13 cellular contexts compared by ENCODE assay signal in genomic region chr18:2395427-2396161, GRCh38.
A peak's percentile ranks its signal among the peaks of the same experiment; 100 is the strongest.
DNase-seq lines count a peak whose midpoint lies in the region; ATAC-seq and TF ChIP-seq lines count a peak whose summit lies in the region.
"Had no signal": no experiment of that assay in that cellular context is flagged by ENCODE, and none has a peak within 500 bp of the region (broad histone marks: within the 10 kb centered on the region; RNA-seq: fewer than 3 reads in every experiment).

No MANE protein-coding gene starts in this region.

- H3K9me3 Mint-ChIP-seq in GM23338 = no peaks in the 10 kb centered on the region
- H3K9me3 Mint-ChIP-seq: neural crest cell had no signal

- H3F3A ChIP-seq in GM23338 (replicated peaks; ENCODE audit: low read depth) = no peaks in the 10 kb centered on the region

- H3K14ac ChIP-seq in neuronal stem cell (ENCODE audit: low read length) = no peak overlapping the region

- no peaks in the 10 kb centered on the region for H3K79me1 ChIP-seq in neuronal stem cell (ENCODE audit: low read depth, low read length)

- no peak overlapping the region for H2BK12ac ChIP-seq in neuronal stem cell (ENCODE audit: low read length)

- H2BK5ac ChIP-seq in neuronal stem cell (ENCODE audit: low read length) = no peak overlapping the region

- peaks cover 3% of the 10 kb centered on the region; the same call in 1 of the 3 replicates for H3K4me1 Mint-ChIP-seq in GM23338
- H3K4me1 Mint-ChIP-seq: activated CD4-positive, alpha-beta T cell treated with anti-CD3 and anti-CD28 coated beads for 36 hours had no signal

- ATAC-seq in GM19025 (IDR thresholded peaks at IDR 0.05; ENCODE audit: low read depth, unreplicated experiment) (peak; percentile 76), GM23338 (peak; percentile 36; the same call in 1 of the 3 replicates), HG03354 (IDR thresholded peaks at IDR 0.05; ENCODE audit: poor library complexity, severe bottlenecking, unreplicated experiment) (peak; percentile 93), left lobe of liver (no peak), body of pancreas (no peak)
- ATAC-seq: activated CD4-positive, alpha-beta T cell treated with anti-CD3 and anti-CD28 coated beads for 36 hours; heart left ventricle had no signal

- no peaks in the 10 kb centered on the region for H3K36me3 Mint-ChIP-seq in GM23338 (ENCODE audit: low read depth)

- H4K20me1 ChIP-seq in GM23338 (replicated peaks; ENCODE audit: insufficient read depth) = no peaks in the 10 kb centered on the region

- H3K27me3 ChIP-seq in GM23338 (ENCODE audit: insufficient read depth) = no peaks in the 10 kb centered on the region
- H3K27me3 ChIP-seq in neuronal stem cell (ENCODE audit: control insufficient read depth in 3 of 3, insufficient read depth in 3 of 3, low read depth in 1 of 3, low read length in 3 of 3) = no peaks in the 10 kb centered on the region
- H3K27me3 ChIP-seq in body of pancreas = no peaks in the 10 kb centered on the region
- H3K27me3 ChIP-seq: heart left ventricle, transverse colon had no signal

- intact Hi-C loops in body of pancreas (cut with DNase I) = no loop called here

- H3K23ac ChIP-seq in neuronal stem cell (ENCODE audit: low read depth, low read length, poor library complexity) = no peak overlapping the region

- H3K4me3 Mint-ChIP-seq in GM23338 = no peak overlapping the region
- H3K4me3 Mint-ChIP-seq: activated CD4-positive, alpha-beta T cell treated with anti-CD3 and anti-CD28 coated beads for 36 hours; neural crest cell had no signal

- no peak overlapping the region for H3K27ac Mint-ChIP-seq in GM23338
- H3K27ac Mint-ChIP-seq: activated CD4-positive, alpha-beta T cell treated with anti-CD3 and anti-CD28 coated beads for 36 hours had no signal

- no peak overlapping the region for H2AK5ac ChIP-seq in neuronal stem cell (ENCODE audit: low read depth, low read length)

- H3K27ac ChIP-seq in GM23338 (ENCODE audit: low read depth) = no peak overlapping the region
- no peak overlapping the region for H3K27ac ChIP-seq in neuronal stem cell (replicated peaks; ENCODE audit: low read length)
- H3K27ac ChIP-seq in body of pancreas = no peak overlapping the region
- H3K27ac ChIP-seq: heart left ventricle, transverse colon had no signal

- no peak for TF ChIP-seq CTCF in GM23338 (conservative IDR thresholded peaks at IDR 0.05; ENCODE audit: low read depth in 2 of 2)
- no peak for TF ChIP-seq CTCF in body of pancreas (IDR thresholded peaks at IDR 0.05)

- H3K4me1 ChIP-seq in GM23338 (ENCODE audit: insufficient read depth) (no peaks in the 10 kb centered on the region), neuronal stem cell (ENCODE audit: control insufficient read depth in 2 of 2, insufficient read depth in 1 of 2, low read depth in 1 of 2, low read length in 2 of 2) (peaks cover 2 to 16% of the 10 kb centered on the region in 2 donors), body of pancreas (no peaks in the 10 kb centered on the region)
- H3K4me1 ChIP-seq: heart left ventricle, transverse colon had no signal

- no peak overlapping the region for H4K91ac ChIP-seq in neuronal stem cell (ENCODE audit: low read depth, low read length, poor library complexity)

- H3K79me2 ChIP-seq in GM23338 (replicated peaks; ENCODE audit: insufficient read depth) = no peaks in the 10 kb centered on the region

- DNase-seq in GM23338 (ENCODE audit: low spot score) = no peak
- DNase-seq in neuronal stem cell (ENCODE audit: low spot score) = no peak
- no peak for DNase-seq in left lobe of liver (ENCODE audit: low spot score)
- no peak for DNase-seq in body of pancreas
- DNase-seq in NCI-H1092 (lab: John Stamatoyannopoulos, UW) = no peak
- DNase-seq: activated CD4-positive, alpha-beta T cell treated with anti-CD3 and anti-CD28 coated beads for 36 hours; heart left ventricle; Karpas-422; NCI-H2081 treated with DMSO at 0.1 percent for 48 hours; transverse colon had no signal

- no CpG with 5 or more reads among the region's 3 CpGs for WGBS in neuronal stem cell (ENCODE audit: extremely low coverage in 2 of 2, insufficient read length in 2 of 2, insufficient replicate concordance in 1 of 2), 2 donors
- WGBS in body of pancreas, 2 donors = 41 to 45% methylated on average over 3 of the region's 3 CpGs

- H3K18ac ChIP-seq in neuronal stem cell (ENCODE audit: low read length) = no peak overlapping the region

- H3K27me3 Mint-ChIP-seq in GM23338 (ENCODE audit: insufficient read depth, low read depth, poor library complexity) = no peaks in the 10 kb centered on the region

- no peak overlapping the region for H3K4ac ChIP-seq in neuronal stem cell (ENCODE audit: low read length)

- no peaks in the 10 kb centered on the region for H3K9me2 ChIP-seq in GM23338 (ENCODE audit: insufficient read depth)

- H2BK120ac ChIP-seq in neuronal stem cell (ENCODE audit: low read depth, low read length) = no peak overlapping the region

- no peak overlapping the region for H3K9ac ChIP-seq in neuronal stem cell (ENCODE audit: low read depth, low read length, poor library complexity)

- no peaks in the 10 kb centered on the region for H3K9me3 ChIP-seq in neuronal stem cell (replicated peaks in 1 of 2; ENCODE audit: control insufficient read depth in 2 of 2, insufficient read depth in 1 of 2, low read depth in 1 of 2, low read length in 2 of 2)
- no peaks in the 10 kb centered on the region for H3K9me3 ChIP-seq in body of pancreas
- H3K9me3 ChIP-seq: heart left ventricle, transverse colon had no signal

- no peak overlapping the region for H3K4me3 ChIP-seq in GM23338
- H3K4me3 ChIP-seq in neuronal stem cell (ENCODE audit: low read length in 2 of 2) = no peak overlapping the region
- H3K4me3 ChIP-seq in body of pancreas = no peak overlapping the region
- H3K4me3 ChIP-seq: heart left ventricle, transverse colon had no signal

- no peak for TF ChIP-seq POLR2A in body of pancreas (IDR thresholded peaks at IDR 0.05)

- H4K8ac ChIP-seq in neuronal stem cell (ENCODE audit: low read depth, low read length) = no peak overlapping the region

- no peak overlapping the region for H2AFZ ChIP-seq in GM23338
- H2AFZ ChIP-seq in neuronal stem cell (ENCODE audit: low read length) = peak overlapping the region; percentile 6

- H3K36me3 ChIP-seq in GM23338 (ENCODE audit: insufficient read depth) (no peaks in the 10 kb centered on the region), neuronal stem cell (replicated peaks in 1 of 2; ENCODE audit: control insufficient read depth in 2 of 2, insufficient read depth in 2 of 2, low read length in 2 of 2) (no peaks in the 10 kb centered on the region), body of pancreas (replicated peaks in 1 of 2; ENCODE audit: insufficient read depth in 1 of 2, low read depth in 2 of 2) (no peaks in the 10 kb centered on the region)
- H3K36me3 ChIP-seq: heart left ventricle, transverse colon had no signal

- no peak overlapping the region for H3K4me2 ChIP-seq in GM23338
- H3K4me2 ChIP-seq in neuronal stem cell (ENCODE audit: insufficient read depth, low read length, poor library complexity, severe bottlenecking) = no peak overlapping the region

- no peak overlapping the region for H2BK15ac ChIP-seq in neuronal stem cell (ENCODE audit: low read length)

TF ChIP-seq in GM23338, 12 proteins besides CTCF, POLR2A, EP300 and RAD21:
- TF ChIP-seq NANOG (IDR thresholded peaks at IDR 0.05; ENCODE audit: borderline replicate concordance) = no peak
- TF ChIP-seq STAT1 (IDR thresholded peaks at IDR 0.05; ENCODE audit: unreplicated experiment) = no peak
- TF ChIP-seq, protein P1, sequence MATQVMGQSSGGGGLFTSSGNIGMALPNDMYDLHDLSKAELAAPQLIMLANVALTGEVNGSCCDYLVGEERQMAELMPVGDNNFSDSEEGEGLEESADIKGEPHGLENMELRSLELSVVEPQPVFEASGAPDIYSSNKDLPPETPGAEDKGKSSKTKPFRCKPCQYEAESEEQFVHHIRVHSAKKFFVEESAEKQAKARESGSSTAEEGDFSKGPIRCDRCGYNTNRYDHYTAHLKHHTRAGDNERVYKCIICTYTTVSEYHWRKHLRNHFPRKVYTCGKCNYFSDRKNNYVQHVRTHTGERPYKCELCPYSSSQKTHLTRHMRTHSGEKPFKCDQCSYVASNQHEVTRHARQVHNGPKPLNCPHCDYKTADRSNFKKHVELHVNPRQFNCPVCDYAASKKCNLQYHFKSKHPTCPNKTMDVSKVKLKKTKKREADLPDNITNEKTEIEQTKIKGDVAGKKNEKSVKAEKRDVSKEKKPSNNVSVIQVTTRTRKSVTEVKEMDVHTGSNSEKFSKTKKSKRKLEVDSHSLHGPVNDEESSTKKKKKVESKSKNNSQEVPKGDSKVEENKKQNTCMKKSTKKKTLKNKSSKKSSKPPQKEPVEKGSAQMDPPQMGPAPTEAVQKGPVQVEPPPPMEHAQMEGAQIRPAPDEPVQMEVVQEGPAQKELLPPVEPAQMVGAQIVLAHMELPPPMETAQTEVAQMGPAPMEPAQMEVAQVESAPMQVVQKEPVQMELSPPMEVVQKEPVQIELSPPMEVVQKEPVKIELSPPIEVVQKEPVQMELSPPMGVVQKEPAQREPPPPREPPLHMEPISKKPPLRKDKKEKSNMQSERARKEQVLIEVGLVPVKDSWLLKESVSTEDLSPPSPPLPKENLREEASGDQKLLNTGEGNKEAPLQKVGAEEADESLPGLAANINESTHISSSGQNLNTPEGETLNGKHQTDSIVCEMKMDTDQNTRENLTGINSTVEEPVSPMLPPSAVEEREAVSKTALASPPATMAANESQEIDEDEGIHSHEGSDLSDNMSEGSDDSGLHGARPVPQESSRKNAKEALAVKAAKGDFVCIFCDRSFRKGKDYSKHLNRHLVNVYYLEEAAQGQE (IDR thresholded peaks at IDR 0.05; ENCODE audit: unreplicated experiment) = no peak
- no peak for TF ChIP-seq CREB1 (CRISPR knock-in tag; IDR thresholded peaks at IDR 0.05; ENCODE audit: low read depth)
- no peak for TF ChIP-seq JUNB (IDR thresholded peaks at IDR 0.05; ENCODE audit: unreplicated experiment)
- no peak for TF ChIP-seq POLR2AphosphoS5 (IDR thresholded peaks at IDR 0.05; ENCODE audit: low read depth)
TF ChIP-seq in GM23338: peak in this region for 0.

Comparison
In these comparisons a context has a peak if more than half of its experiments do, and no peak if none do; other contexts are left out.
1. ATAC-seq: peak in GM19025 (single experiment), GM23338 (single experiment) and HG03354 (single experiment); none in left lobe of liver (single experiment) and body of pancreas (single experiment).